23 cellular contexts compared by ENCODE assay signal in genomic region chr10:90966146-90966545, GRCh38. TPM values are rescaled to one million over a fixed set of nuclear protein-coding genes. Genes with fewer than 3 reads are reported as not detected.
"Had no signal": no experiment of that assay in that cellular context is flagged by ENCODE, and none has a peak within 500 bp of the region (broad histone marks: within the 10 kb centered on the region; RNA-seq: fewer than 3 reads in every experiment).

No MANE protein-coding gene starts in this region.

- H3K27me3 ChIP-seq: breast epithelium, spleen, suprapubic skin, tibial nerve had no signal

- H3K27ac ChIP-seq: breast epithelium, suprapubic skin, tibial nerve had no signal

- DNase-seq: activated CD4-positive, alpha-beta T cell treated with anti-CD3 and anti-CD28 coated beads, Interleukin-2, amount 10 ng/mL, durations not matched to agents 24 days and 14 days; activated CD4-positive, CD25-positive, alpha-beta regulatory T cell treated with anti-CD3 and anti-CD28 coated beads, Interleukin-2, amount 50 U/mL, for 72 hours; activated CD8-positive, alpha-beta T cell treated with anti-CD3 and anti-CD28 coated beads for 36 hours; activated gamma-delta T cell treated with Interleukin-2 at 50 U/mL for 16 hours; activated naive CD4-positive, alpha-beta T cell treated with anti-CD3 and anti-CD28 coated beads, Interleukin-2, amount 50 U/mL, for 16 hours; activated T-cell treated with anti-CD3 and anti-CD28 coated beads, Interleukin-2, amount 50 U/mL, for 4 hours; amygdala; endodermal cell; hippocampal formation; immature natural killer cell; mucosa of descending colon; spleen; stimulated activated naive CD4-positive, alpha-beta T cell; T-helper 17 cell; T1000 had no signal

- FAIRE-seq: frontal cortex had no signal

- ATAC-seq: activated CD8-positive, alpha-beta T cell treated with anti-CD3 and anti-CD28 coated beads for 36 hours; activated T-cell treated with anti-CD3 and anti-CD28 coated beads, Interleukin-2, amount 50 U/mL, for 4 hours; activated T-helper 17 cell treated with anti-CD3 and anti-CD28 coated beads, Interleukin-2, amount 50 U/mL, for 72 hours; esophagus mucosa; left lobe of liver; mucosa of descending colon; T-helper 17 cell had no signal

- H3K9me3 ChIP-seq: breast epithelium, mucosa of descending colon, spleen, suprapubic skin, tibial nerve had no signal

- H3K36me3 ChIP-seq: breast epithelium, spleen, suprapubic skin, tibial nerve had no signal

- H3K4me1 ChIP-seq: breast epithelium had no signal

- H3K4me3 ChIP-seq: breast epithelium, lung, mucosa of descending colon, spleen, suprapubic skin, tibial nerve had no signal

RNA-seq across cellular contexts. Expression of gene ANKRD1, which starts 45.3 kb away (rescaled TPM):
- total RNA-seq: activated CD4-positive, alpha-beta T cell treated with anti-CD3 and anti-CD28 coated beads, Interleukin-2, amount 10 ng/mL, durations not matched to agents 24 days and 14 days; activated CD8-positive, alpha-beta T cell treated with anti-CD3 and anti-CD28 coated beads for 36 hours; activated T-cell treated with anti-CD3 and anti-CD28 coated beads, Interleukin-2, amount 50 U/mL, for 4 hours; activated T-helper 17 cell treated with anti-CD3 and anti-CD28 coated beads, Interleukin-2, amount 50 U/mL, for 72 hours; frontal cortex; left lobe of liver; T-helper 17 cell; tibial nerve had no signal
- polyA plus RNA-seq: immature natural killer cell had no signal
